ENCODE assay signal across 1 cellular context in the genomic region with DNA sequence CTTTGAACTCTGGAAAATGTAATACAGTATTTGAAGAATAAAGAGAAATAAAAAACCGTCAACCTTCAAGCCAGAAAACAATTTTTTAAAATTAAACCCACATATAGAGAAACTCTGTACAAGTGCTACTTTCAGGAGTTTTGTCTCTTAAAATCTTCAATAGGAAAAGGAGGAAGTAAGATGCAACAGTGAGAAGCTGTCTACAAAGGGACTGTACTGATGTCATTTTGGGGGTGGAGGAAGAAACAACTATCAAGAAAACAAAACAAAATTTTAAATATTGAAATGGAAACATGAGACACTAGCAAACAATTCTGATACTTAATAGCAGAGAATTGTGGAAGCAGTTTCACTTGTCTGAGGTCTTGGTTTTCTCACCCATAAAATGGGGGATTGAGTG.
TF ChIP-seq lines count a peak whose summit lies in the region.

No MANE protein-coding gene starts in this region.

TF ChIP-seq in HepG2, 621 proteins besides CTCF, POLR2A, EP300 and RAD21 (continued from another document):
- TF ChIP-seq, protein P1, sequence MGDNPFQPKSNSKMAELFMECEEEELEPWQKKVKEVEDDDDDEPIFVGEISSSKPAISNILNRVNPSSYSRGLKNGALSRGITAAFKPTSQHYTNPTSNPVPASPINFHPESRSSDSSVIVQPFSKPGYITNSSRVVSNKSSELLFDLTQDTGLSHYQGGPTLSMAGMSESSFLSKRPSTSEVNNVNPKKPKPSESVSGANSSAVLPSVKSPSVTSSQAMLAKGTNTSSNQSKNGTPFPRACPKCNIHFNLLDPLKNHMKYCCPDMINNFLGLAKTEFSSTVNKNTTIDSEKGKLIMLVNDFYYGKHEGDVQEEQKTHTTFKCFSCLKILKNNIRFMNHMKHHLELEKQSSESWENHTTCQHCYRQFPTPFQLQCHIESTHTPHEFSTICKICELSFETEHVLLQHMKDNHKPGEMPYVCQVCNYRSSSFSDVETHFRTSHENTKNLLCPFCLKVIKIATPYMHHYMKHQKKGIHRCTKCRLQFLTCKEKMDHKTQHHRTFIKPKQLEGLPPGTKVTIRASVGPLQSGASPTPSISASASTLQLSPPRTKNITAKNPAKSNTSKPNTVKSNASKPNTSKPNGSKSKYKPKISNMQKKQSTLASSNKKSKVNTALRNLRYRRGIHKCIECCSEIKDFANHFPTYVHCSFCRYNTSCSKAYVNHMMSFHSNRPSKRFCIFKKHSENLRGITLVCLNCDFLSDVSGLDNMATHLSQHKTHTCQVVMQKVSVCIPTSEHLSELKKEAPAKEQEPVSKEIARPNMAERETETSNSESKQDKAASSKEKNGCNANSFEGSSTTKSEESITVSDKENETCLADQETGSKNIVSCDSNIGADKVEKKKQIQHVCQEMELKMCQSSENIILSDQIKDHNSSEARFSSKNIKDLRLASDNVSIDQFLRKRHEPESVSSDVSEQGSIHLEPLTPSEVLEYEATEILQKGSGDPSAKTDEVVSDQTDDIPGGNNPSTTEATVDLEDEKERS (CRISPR knock-in tag; IDR thresholded peaks at IDR 0.05), result no peak
- no peak for TF ChIP-seq NR1H2 (CRISPR knock-in tag; IDR thresholded peaks at IDR 0.05; ENCODE audit: borderline replicate concordance, low read depth)
- TF ChIP-seq MBD4 (IDR thresholded peaks at IDR 0.05; ENCODE audit: borderline replicate concordance, low read length), result no peak
- TF ChIP-seq RBM39 (IDR thresholded peaks at IDR 0.05; ENCODE audit: low read depth, low read length, poor library complexity, severe bottlenecking), result no peak
- TF ChIP-seq, protein P2, sequence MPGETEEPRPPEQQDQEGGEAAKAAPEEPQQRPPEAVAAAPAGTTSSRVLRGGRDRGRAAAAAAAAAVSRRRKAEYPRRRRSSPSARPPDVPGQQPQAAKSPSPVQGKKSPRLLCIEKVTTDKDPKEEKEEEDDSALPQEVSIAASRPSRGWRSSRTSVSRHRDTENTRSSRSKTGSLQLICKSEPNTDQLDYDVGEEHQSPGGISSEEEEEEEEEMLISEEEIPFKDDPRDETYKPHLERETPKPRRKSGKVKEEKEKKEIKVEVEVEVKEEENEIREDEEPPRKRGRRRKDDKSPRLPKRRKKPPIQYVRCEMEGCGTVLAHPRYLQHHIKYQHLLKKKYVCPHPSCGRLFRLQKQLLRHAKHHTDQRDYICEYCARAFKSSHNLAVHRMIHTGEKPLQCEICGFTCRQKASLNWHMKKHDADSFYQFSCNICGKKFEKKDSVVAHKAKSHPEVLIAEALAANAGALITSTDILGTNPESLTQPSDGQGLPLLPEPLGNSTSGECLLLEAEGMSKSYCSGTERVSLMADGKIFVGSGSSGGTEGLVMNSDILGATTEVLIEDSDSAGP (CRISPR knock-in tag; IDR thresholded peaks at IDR 0.05; ENCODE audit: borderline replicate concordance), result no peak
- no peak for TF ChIP-seq ZBTB7B (CRISPR knock-in tag; IDR thresholded peaks at IDR 0.05)
- no peak for TF ChIP-seq DMAP1 (CRISPR knock-in tag; IDR thresholded peaks at IDR 0.05)
- TF ChIP-seq CHD2 (IDR thresholded peaks at IDR 0.05; ENCODE audit: low read depth, low read length), result no peak
- no peak for TF ChIP-seq ZNF12 (CRISPR knock-in tag; IDR thresholded peaks at IDR 0.05)
- no peak for TF ChIP-seq ZNF124 (CRISPR knock-in tag; IDR thresholded peaks at IDR 0.05)
- TF ChIP-seq, protein P3, sequence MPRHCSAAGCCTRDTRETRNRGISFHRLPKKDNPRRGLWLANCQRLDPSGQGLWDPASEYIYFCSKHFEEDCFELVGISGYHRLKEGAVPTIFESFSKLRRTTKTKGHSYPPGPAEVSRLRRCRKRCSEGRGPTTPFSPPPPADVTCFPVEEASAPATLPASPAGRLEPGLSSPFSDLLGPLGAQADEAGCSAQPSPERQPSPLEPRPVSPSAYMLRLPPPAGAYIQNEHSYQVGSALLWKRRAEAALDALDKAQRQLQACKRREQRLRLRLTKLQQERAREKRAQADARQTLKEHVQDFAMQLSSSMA (CRISPR knock-in tag; IDR thresholded peaks at IDR 0.05), result no peak
- no peak for TF ChIP-seq ZNF670 (CRISPR knock-in tag; IDR thresholded peaks at IDR 0.05; ENCODE audit: borderline replicate concordance)
- TF ChIP-seq KMT2B (CRISPR knock-in tag; IDR thresholded peaks at IDR 0.05), result no peak
- TF ChIP-seq CHD4 (IDR thresholded peaks at IDR 0.05; ENCODE audit: borderline replicate concordance, low read length), result no peak
